ENCODE assay signal across 26 cellular contexts in genomic region chr15:76107169-76107568, GRCh38. TPM values are rescaled to one million over a fixed set of nuclear protein-coding genes. Genes with fewer than 3 reads are reported as not detected.
DNase-seq lines count a peak whose midpoint lies in the region; ATAC-seq, FAIRE-seq and TF ChIP-seq lines count a peak whose summit lies in the region.
"Had no signal": no experiment of that assay in that cellular context is flagged by ENCODE, and none has a peak within 500 bp of the region (broad histone marks: within the 10 kb centered on the region; RNA-seq: fewer than 3 reads in every experiment).

No MANE protein-coding gene starts in this region.

- FAIRE-seq in HTR-8/SVneo (lab: Jason Lieb, UNC) = no peak
- FAIRE-seq: astrocyte, GM12878 had no signal

- DNase-seq in ELR (ENCODE audit: low read depth) (peak; percentile 14), NCI-H226 (peak; percentile 31), fibroblast of mammary gland (ENCODE audit: low read depth) (peak; percentile 17), renal cortical epithelial cell (ENCODE audit: low read depth) (peak; percentile 10), HTR-8/SVneo (ENCODE audit: insufficient read length, low spot score) (no peak), OCI-M2 (lab: John Stamatoyannopoulos, UW; ENCODE audit: unreplicated experiment) (no peak)
- DNase-seq in stimulated activated naive CD4-positive, alpha-beta T cell (lab: John Stamatoyannopoulos, UW) = no peak
- DNase-seq: activated CD4-positive, alpha-beta T cell treated with anti-CD3 and anti-CD28 coated beads, Interleukin-2, amount 10 ng/mL, durations not matched to agents 7 days and 5 days; CD4-positive, alpha-beta memory T cell; glutamatergic neuron; Kasumi-1; natural killer cell; NCI-H1105; NCI-H2029 treated with DMSO at 0.1 percent for 48 hours; NCI-H510A; NK-92 treated with Interleukin-12 subunit alpha and Interleukin-12 subunit beta, amount 100 ng/mL, for 24 hours; Peyer's patch; WERI-Rb-1 had no signal

- H3K4me3 ChIP-seq in fibroblast of mammary gland (ENCODE audit: control insufficient read depth, low read depth, low read length) = no peak overlapping the region
- H3K4me3 ChIP-seq: GM12878, Peyer's patch, thoracic aorta had no signal

- no peak for ATAC-seq in GM21619 (IDR thresholded peaks at IDR 0.05; ENCODE audit: unreplicated experiment)
- ATAC-seq: activated T-helper 17 cell treated with anti-CD3 and anti-CD28 coated beads, Interleukin-2, amount 50 U/mL, for 72 hours; GM12878; left lobe of liver; natural killer cell; stimulated activated memory B cell treated with anti-CD40 and anti-IgM and Interleukin-4, amounts not matched to agents 10 μg/mL and 1 μg/mL and 100 μg/mL, for 72 hours had no signal

- TF ChIP-seq CTCF in fibroblast of mammary gland (conservative IDR thresholded peaks at IDR 0.05; ENCODE audit: control insufficient read depth, insufficient read depth, low read depth, low read length) = no peak

RNA-seq across cellular contexts. Expression of gene TMEM266, which starts 47.4 kb away (rescaled TPM):
- not detected in 2 replicates for total RNA-seq in renal cortical epithelial cell
- total RNA-seq: activated CD4-positive, alpha-beta T cell treated with anti-CD3 and anti-CD28 coated beads, Interleukin-2, amount 10 ng/mL, durations not matched to agents 7 days and 5 days; CD4-positive, alpha-beta memory T cell; left lobe of liver; natural killer cell; Peyer's patch; skeletal muscle tissue; thoracic aorta had no signal

Comparison
In these comparisons a context has a peak if more than half of its experiments do, and no peak if none do; other contexts are left out.
1. DNase-seq: peak in ELR (single experiment), NCI-H226 (single experiment), fibroblast of mammary gland (single experiment) and renal cortical epithelial cell (single experiment); none in stimulated activated naive CD4-positive, alpha-beta T cell (0 of 6), HTR-8/SVneo (single experiment) and OCI-M2 (single experiment).